11 cellular contexts compared by ENCODE assay signal in the genomic region with DNA sequence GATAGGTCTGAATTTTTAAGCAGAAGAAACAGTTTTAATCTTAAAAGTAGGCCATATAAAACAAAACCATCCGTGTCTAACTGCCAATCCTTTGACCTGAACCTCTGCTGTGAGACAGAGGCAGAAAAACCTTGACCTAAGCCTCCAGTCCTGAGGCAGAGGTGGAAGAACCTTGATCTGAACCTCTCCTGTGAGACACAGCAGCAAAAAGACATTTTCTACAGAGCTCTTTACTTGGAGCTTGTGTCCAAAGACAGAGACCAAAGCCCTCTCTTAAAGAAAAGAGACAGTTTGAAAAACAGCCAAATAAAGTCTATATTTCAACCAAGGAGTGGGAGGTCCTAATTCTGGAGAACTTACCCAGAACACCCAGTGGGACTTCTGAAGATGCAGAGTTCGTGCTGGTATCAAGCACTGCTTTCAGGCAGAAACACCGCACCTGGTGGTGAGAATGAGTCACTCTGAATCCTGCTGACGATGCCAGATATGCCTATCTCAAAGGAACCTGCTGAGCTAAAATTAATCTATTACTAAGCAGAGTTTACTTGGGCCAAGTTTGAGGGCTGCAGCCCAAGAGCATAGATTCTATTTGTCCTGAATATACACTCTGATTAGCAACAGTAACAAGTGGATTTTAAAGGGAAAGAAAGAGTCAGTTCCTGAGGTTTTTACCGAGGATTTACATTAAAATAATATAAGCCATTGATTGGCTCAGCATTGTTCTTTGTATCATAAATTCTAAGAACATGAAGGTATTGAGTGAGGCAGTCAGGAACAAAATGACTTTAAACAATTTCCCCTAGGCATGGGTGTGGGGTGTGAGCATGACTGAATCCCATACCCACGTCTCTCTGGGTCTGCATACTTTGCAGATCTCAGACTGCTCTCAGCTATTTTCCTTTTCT.
A peak's percentile ranks its signal among the peaks of the same experiment; 100 is the strongest.
DNase-seq lines count a peak whose midpoint lies in the region; ATAC-seq, FAIRE-seq and TF ChIP-seq lines count a peak whose summit lies in the region.
"Had no signal": no experiment of that assay in that cellular context is flagged by ENCODE, and none has a peak within 500 bp of the region (broad histone marks: within the 10 kb centered on the region; RNA-seq: fewer than 3 reads in every experiment).

No MANE protein-coding gene starts in this region.

- H3K27ac Mint-ChIP-seq in astrocyte (ENCODE audit: unreplicated experiment), result no peak overlapping the region
- H3K27ac Mint-ChIP-seq: activated naive CD8-positive, alpha-beta T cell had no signal

- no peaks in the 10 kb centered on the region for H3K9me3 Mint-ChIP-seq in astrocyte (ENCODE audit: unreplicated experiment)

- H3K4me1 ChIP-seq in astrocyte (ENCODE audit: insufficient read depth, low read length) (no peaks in the 10 kb centered on the region), small intestine (ENCODE audit: control insufficient read depth in 2 of 2, insufficient read depth in 1 of 2, low read depth in 1 of 2, low read length in 1 of 2) (no peaks in the 10 kb centered on the region)

- H3K9me3 ChIP-seq in astrocyte (ENCODE audit: insufficient read depth, low read depth, low read length), result no peaks in the 10 kb centered on the region
- H3K9me3 ChIP-seq in small intestine (ENCODE audit: control insufficient read depth, low read depth), result no peaks in the 10 kb centered on the region

- WGBS in small intestine, 3 donors, result 5 to 43% (median 20%) methylated on average over 6 of the region's 6 CpGs

- H2AFZ ChIP-seq in astrocyte (ENCODE audit: low read depth, low read length), result no peak overlapping the region

- peaks cover 7% of the 10 kb centered on the region for H3K4me1 Mint-ChIP-seq in astrocyte (ENCODE audit: low read depth, unreplicated experiment)

- H3K79me2 ChIP-seq in astrocyte (ENCODE audit: insufficient read depth, low read length), result no peaks in the 10 kb centered on the region

- H3K27me3 Mint-ChIP-seq in astrocyte (ENCODE audit: low read depth, unreplicated experiment), result no peaks in the 10 kb centered on the region
- H3K27me3 Mint-ChIP-seq: activated naive CD8-positive, alpha-beta T cell had no signal

- ATAC-seq in HG02981 (IDR thresholded peaks at IDR 0.05; ENCODE audit: unreplicated experiment), result peak; percentile 95

- no peak for TF ChIP-seq CTCF in astrocyte (IDR thresholded peaks at IDR 0.05; ENCODE audit: insufficient read depth, low read depth, low read length)
- no peak for TF ChIP-seq CTCF in foreskin fibroblast (IDR thresholded peaks at IDR 0.05; ENCODE audit: low read depth, low read length)

- no peaks in the 10 kb centered on the region for H3K36me3 Mint-ChIP-seq in astrocyte (ENCODE audit: low read depth, unreplicated experiment)
- H3K36me3 Mint-ChIP-seq: activated naive CD8-positive, alpha-beta T cell had no signal

- H3K36me3 ChIP-seq in astrocyte (ENCODE audit: insufficient read depth, low read length) (no peaks in the 10 kb centered on the region), small intestine (ENCODE audit: control insufficient read depth in 2 of 2, insufficient read depth in 2 of 2, low read length in 2 of 2) (no peaks in the 10 kb centered on the region)

- no peak overlapping the region for H3K27ac ChIP-seq in astrocyte (ENCODE audit: low read depth, low read length)
- no peak overlapping the region for H3K27ac ChIP-seq in small intestine (ENCODE audit: low read depth in 1 of 2, low read length in 1 of 2)

- H3K9ac ChIP-seq in astrocyte (ENCODE audit: low read length), result no peak overlapping the region

- no peaks in the 10 kb centered on the region for H4K20me1 ChIP-seq in astrocyte (ENCODE audit: insufficient read depth, low read length)

- no peak overlapping the region for H3K4me3 Mint-ChIP-seq in astrocyte (ENCODE audit: unreplicated experiment)
- H3K4me3 Mint-ChIP-seq: activated naive CD8-positive, alpha-beta T cell had no signal

- H3K4me3 ChIP-seq in astrocyte (ENCODE audit: insufficient read depth, low read depth, low read length), result no peak overlapping the region
- no peak overlapping the region for H3K4me3 ChIP-seq in small intestine (ENCODE audit: low read depth in 1 of 2, low read length in 2 of 2)
- no peak overlapping the region for H3K4me3 ChIP-seq in foreskin fibroblast (ENCODE audit: low read depth in 1 of 2, low read length in 2 of 2)

- peak; percentile 25 for DNase-seq in DMS153 (lab: John Stamatoyannopoulos, UW)
- DNase-seq in DMS153 treated with DMSO at 0.1 percent for 48 hours (lab: John Stamatoyannopoulos, UW; ENCODE audit: unreplicated experiment), result no peak
- peak; percentile 71 for DNase-seq in astrocyte (ENCODE audit: low read depth)
- DNase-seq in small intestine, result peak; percentile 89
- DNase-seq in foreskin fibroblast, result no peak
- no peak for DNase-seq in 8988T
- no peak for DNase-seq in HuH-7 (ENCODE audit: low spot score)
- DNase-seq: Kasumi-1 had no signal

- H3K4me2 ChIP-seq in astrocyte (ENCODE audit: low read length), result no peak overlapping the region

- FAIRE-seq in astrocyte (lab: Jason Lieb, UNC) (no peak), small intestine (lab: Jason Lieb, UNC) (peak; percentile 57)
- FAIRE-seq: A204.1 had no signal

- H3K27me3 ChIP-seq in astrocyte (ENCODE audit: insufficient read depth, low read length), result no peaks in the 10 kb centered on the region
- no peaks in the 10 kb centered on the region for H3K27me3 ChIP-seq in small intestine (ENCODE audit: control insufficient read depth in 2 of 2, insufficient read depth in 2 of 2, low read length in 2 of 2)

Comparison
In these comparisons a context has a peak if more than half of its experiments do, and no peak if none do; other contexts are left out.
1. DNase-seq: peak in DMS153 (single experiment), astrocyte (single experiment) and small intestine (single experiment); none in DMS153 treated with DMSO at 0.1 percent for 48 hours (single experiment), foreskin fibroblast (0 of 2), 8988T (single experiment) and HuH-7 (single experiment).